ENCODE assay signal across 8 cellular contexts in the genomic region with DNA sequence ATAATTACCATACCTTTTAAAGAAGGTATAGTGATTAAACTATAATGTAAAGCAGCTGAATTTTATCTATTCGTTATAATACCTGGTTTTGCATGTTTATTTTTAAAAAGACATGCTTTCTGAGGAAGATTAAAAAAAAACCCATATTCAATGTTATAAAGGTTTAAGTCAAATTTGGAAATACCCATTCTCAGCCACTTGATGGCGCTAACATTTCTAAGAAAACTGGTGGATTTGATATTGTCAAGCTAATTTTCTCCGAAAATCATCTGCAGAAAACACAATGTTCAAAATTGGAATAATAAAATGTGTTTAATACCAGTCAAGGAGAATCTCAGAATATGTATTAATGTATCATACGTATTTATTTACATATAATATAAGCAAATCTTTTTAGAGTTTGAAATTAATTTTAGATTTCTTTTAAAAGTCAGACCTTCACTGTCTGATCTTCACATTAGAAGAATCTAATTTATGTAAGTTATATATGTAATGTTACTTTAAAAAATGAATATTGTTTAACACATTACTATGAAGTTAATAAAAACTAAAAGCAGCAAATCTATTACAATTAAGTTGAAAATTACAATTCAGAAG. TPM values are rescaled to one million over a fixed set of nuclear protein-coding genes. Genes with fewer than 3 reads are reported as not detected.
A peak's percentile ranks its signal among the peaks of the same experiment; 100 is the strongest.
DNase-seq lines count a peak whose midpoint lies in the region; ATAC-seq, FAIRE-seq and TF ChIP-seq lines count a peak whose summit lies in the region.

No MANE protein-coding gene starts in this region.

- peak; percentile 3 for DNase-seq in AG08396 (ENCODE audit: low spot score)
- DNase-seq in GM13977 (ENCODE audit: low spot score), result peak; percentile 13
- DNase-seq in NCI-H2227 (lab: John Stamatoyannopoulos, UW; ENCODE audit: unreplicated experiment), result peak; percentile 42
- DNase-seq in bronchial epithelial cell (ENCODE audit: low read depth), result peak; percentile 54
- DNase-seq in medulla oblongata (ENCODE audit: extremely low spot score), result peak; percentile 71

- FAIRE-seq in bronchial epithelial cell (lab: Jason Lieb, UNC), result no peak

- ATAC-seq in HG03280 (IDR thresholded peaks at IDR 0.05; ENCODE audit: unreplicated experiment) (no peak), HG03095 (IDR thresholded peaks at IDR 0.05; ENCODE audit: unreplicated experiment) (no peak), HG02970 (IDR thresholded peaks at IDR 0.05; ENCODE audit: low FRiP score, unreplicated experiment) (no peak)

- H3K27me3 ChIP-seq in bronchial epithelial cell (ENCODE audit: control insufficient read depth, insufficient read depth, low read length), result no peaks in the 10 kb centered on the region

- H3K36me3 ChIP-seq in bronchial epithelial cell (ENCODE audit: control insufficient read depth, insufficient read depth, low read length), result peaks cover 6% of the 10 kb centered on the region

- no peak overlapping the region for H3K4me3 ChIP-seq in bronchial epithelial cell (ENCODE audit: low read depth, low read length)

- TF ChIP-seq CTCF in GM13977 (IDR thresholded peaks at IDR 0.05; ENCODE audit: extremely low read depth, insufficient read depth, missing control alignments), result peak; percentile 55
- peak; percentile 40 for TF ChIP-seq CTCF in bronchial epithelial cell (IDR thresholded peaks at IDR 0.05; ENCODE audit: insufficient read depth, low read length, severe bottlenecking)

- in situ Hi-C loops in GM13977 (cut with MboI; ENCODE audit: low pct_unique_long_range_greater_than_20kb, low sequenced_read_pairs, unreplicated experiment), result no loop called here

RNA-seq across cellular contexts. Expression of gene SHPRH, which starts 35.0 kb away (rescaled TPM):
- total RNA-seq in bronchial epithelial cell, result 13.4 and 15.9 TPM in 2 replicates

Comparison
In these comparisons a context has a peak if more than half of its experiments do, and no peak if none do; other contexts are left out.
1. DNase-seq: peak in every context shown above with its lines; median percentile 71 in medulla oblongata; 54 in bronchial epithelial cell; 42 in NCI-H2227; 13 in GM13977; 3 in AG08396.